8 cellular contexts compared by ENCODE assay signal in the genomic region with DNA sequence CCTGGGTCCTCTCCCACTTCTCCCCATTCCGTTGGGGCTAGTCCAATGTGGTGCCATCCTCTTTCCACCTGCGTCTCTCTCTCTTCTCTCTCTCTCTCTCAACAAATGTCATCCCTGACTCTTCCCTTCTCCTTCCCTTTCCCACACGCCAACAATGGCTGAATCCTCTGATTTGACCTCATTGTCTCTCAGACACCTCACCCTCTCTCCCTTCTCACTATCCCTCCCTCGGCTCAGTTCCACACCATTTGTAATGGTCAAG. TPM values are rescaled to one million over a fixed set of nuclear protein-coding genes. Genes with fewer than 3 reads are reported as not detected.
DNase-seq lines count a peak whose midpoint lies in the region; ATAC-seq and TF ChIP-seq lines count a peak whose summit lies in the region.

No MANE protein-coding gene starts in this region.

- H3K27me3 ChIP-seq in esophagus squamous epithelium (no peaks in the 10 kb centered on the region), rectal smooth muscle tissue (ENCODE audit: control insufficient read depth, insufficient read depth, low read length) (no peaks in the 10 kb centered on the region)

- 60 to 63% methylated on average over 4 of the region's 4 CpGs for WGBS in esophagus squamous epithelium, 2 donors

- ATAC-seq in GM18909 (IDR thresholded peaks at IDR 0.05; ENCODE audit: poor library complexity, unreplicated experiment) = no peak
- ATAC-seq in activated CD4-positive, CD25-positive, alpha-beta regulatory T cell treated with anti-CD3 and anti-CD28 coated beads, Interleukin-2, amount 50 U/mL, for 24 hours = no peak

- H3K9me3 ChIP-seq in esophagus squamous epithelium = no peaks in the 10 kb centered on the region

- intact Hi-C loops in esophagus squamous epithelium (cut with DNase I) = no loop called here

- no peak for DNase-seq in GM12864 (ENCODE audit: low read depth)
- DNase-seq in RWPE1 (ENCODE audit: low spot score) = no peak
- no peak for DNase-seq in esophagus squamous epithelium (lab: John Stamatoyannopoulos, UW)
- DNase-seq in NCI-H1105 treated with DMSO at 0.1 percent for 48 hours (lab: John Stamatoyannopoulos, UW) = no peak
- DNase-seq in kidney tubule cell (ENCODE audit: low spot score) = no peak

- H3K36me3 ChIP-seq in esophagus squamous epithelium = no peaks in the 10 kb centered on the region
- no peaks in the 10 kb centered on the region for H3K36me3 ChIP-seq in rectal smooth muscle tissue (ENCODE audit: control insufficient read depth, insufficient read depth, low read length)

- H3K9ac ChIP-seq in rectal smooth muscle tissue (ENCODE audit: low read length) = peak overlapping the region; percentile 78

- H3K4me3 ChIP-seq in GM12864 (ENCODE audit: low read depth, low read length) (peak overlapping the region; percentile 78), esophagus squamous epithelium (peak overlapping the region; percentile 81 to 98 (median 96)), rectal smooth muscle tissue (ENCODE audit: low read length) (peak overlapping the region; percentile 97)

- POLR2A ChIA-PET in RWPE1 (lab: Yijun Ruan, JAX; ENCODE audit: low non-redundant PET) = interaction anchor here (1.0 to 2.1 kb wide), 4 partner anchors 10 to 27 kb away, joined by 3 to 15 read pairs (median 10); a partner anchor contains a TSS

- H3K27ac ChIP-seq in RWPE1 = peak overlapping the region; percentile 94
- peak overlapping the region; percentile 87 to 97 (median 96) for H3K27ac ChIP-seq in esophagus squamous epithelium
- H3K27ac ChIP-seq in rectal smooth muscle tissue (ENCODE audit: low read depth, low read length) = peak overlapping the region; percentile 86

- no peak for TF ChIP-seq CTCF in GM12864 (IDR thresholded peaks at IDR 0.05; ENCODE audit: low read depth, low read length, missing control alignments)
- TF ChIP-seq CTCF in RWPE1 (conservative IDR thresholded peaks at IDR 0.05; ENCODE audit: low read depth) = no peak
- no peak for TF ChIP-seq CTCF in esophagus squamous epithelium (IDR thresholded peaks at IDR 0.05)

- H3K4me1 ChIP-seq in esophagus squamous epithelium (peaks cover 4 to 22% (median 6%) of the 10 kb centered on the region in 3 donors), rectal smooth muscle tissue (ENCODE audit: control insufficient read depth, insufficient read depth, low read length) (peaks cover 2% of the 10 kb centered on the region)

- no peak for TF ChIP-seq POLR2A in esophagus squamous epithelium (IDR thresholded peaks at IDR 0.05)

- CTCF ChIA-PET in RWPE1 (lab: Yijun Ruan, JAX) = no interaction called here

RNA-seq across cellular contexts. Expression of a gene that starts 0.6 kb away (rescaled TPM):
- total RNA-seq in esophagus squamous epithelium = 10 to 100 TPM in 1 of 4 donors, 1 to 10 TPM in 3; 4.7 to 10.5 (median 7.5) TPM

RNA-seq across cellular contexts. Expression of a gene that starts 22.8 kb away (rescaled TPM):
- total RNA-seq in esophagus squamous epithelium = 10 to 100 TPM; 25.2 to 43.0 (median 33.2) TPM
